9 cellular contexts compared by ENCODE assay signal in the genomic region with DNA sequence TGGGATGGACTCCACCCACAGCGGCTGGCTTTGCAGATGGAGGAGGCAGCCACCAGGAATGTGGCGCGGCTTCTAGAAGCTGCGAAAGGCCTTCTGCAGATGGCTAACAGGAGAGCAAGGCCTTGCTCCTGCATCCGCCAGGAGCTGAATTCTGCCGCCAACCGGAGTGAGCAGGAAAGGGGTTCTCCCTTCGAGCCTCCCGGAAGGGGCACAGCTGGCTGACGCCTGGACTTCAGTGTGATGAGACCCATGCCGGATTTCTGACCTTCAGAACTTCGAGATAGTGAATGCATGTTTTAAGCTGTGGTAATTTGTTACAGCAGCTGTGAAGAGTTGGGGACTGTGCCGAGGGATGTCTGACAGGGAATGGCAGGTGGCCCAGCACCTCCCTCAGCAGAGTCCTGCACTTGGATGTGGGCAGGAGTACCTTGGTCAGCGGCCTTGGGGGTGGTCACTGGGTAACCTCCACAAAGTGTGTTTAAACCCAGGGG. TPM values are rescaled to one million over a fixed set of nuclear protein-coding genes. Genes with fewer than 3 reads are reported as not detected.
DNase-seq lines count a peak whose midpoint lies in the region; ATAC-seq and TF ChIP-seq lines count a peak whose summit lies in the region.
"Had no signal": no experiment of that assay in that cellular context is flagged by ENCODE, and none has a peak within 500 bp of the region (broad histone marks: within the 10 kb centered on the region; RNA-seq: fewer than 3 reads in every experiment).

No MANE protein-coding gene starts in this region.

- H3K36me3 Mint-ChIP-seq in activated naive CD4-positive, alpha-beta T cell treated with anti-CD3 and anti-CD28 coated beads, Interleukin-2, amount 50 U/mL, for 72 hours, result peaks cover 0 to 26% of the 10 kb centered on the region in 2 donors
- H3K36me3 Mint-ChIP-seq in naive B cell, result peaks cover 0 to 12% of the 10 kb centered on the region in 2 donors

- no peak for DNase-seq in activated naive CD4-positive, alpha-beta T cell treated with anti-CD3 and anti-CD28 coated beads, Interleukin-2, amount 50 U/mL, for 72 hours (ENCODE audit: low spot score in 2 of 2)
- DNase-seq in activated naive CD4-positive, alpha-beta T cell treated with anti-CD3 and anti-CD28 coated beads, Interleukin-2, amount 50 U/mL, for 16 hours, result no peak
- DNase-seq in coronary artery (ENCODE audit: low spot score) (no peak), naive B cell (no peak), uterus (no peak), hypothalamus (lab: John Stamatoyannopoulos, UW) (no peak), COR-L47 (lab: John Stamatoyannopoulos, UW) (no peak), T-helper 9 cell (no peak)

- H3K27ac ChIP-seq in coronary artery (peak overlapping the region; percentile 6 to 83), uterus (peak overlapping the region; percentile 37 to 41)
- H3K27ac ChIP-seq: VCaP had no signal

- no peaks in the 10 kb centered on the region for H3K9me3 Mint-ChIP-seq in activated naive CD4-positive, alpha-beta T cell treated with anti-CD3 and anti-CD28 coated beads, Interleukin-2, amount 50 U/mL, for 72 hours
- H3K9me3 Mint-ChIP-seq in naive B cell, result no peaks in the 10 kb centered on the region

- no peaks in the 10 kb centered on the region for H3K36me3 ChIP-seq in uterus

- H3K4me1 ChIP-seq in uterus, result peaks cover 0 to 2% of the 10 kb centered on the region in 2 donors

- no peak for TF ChIP-seq POLR2A in uterus (IDR thresholded peaks at IDR 0.05)

- ATAC-seq in activated naive CD4-positive, alpha-beta T cell treated with anti-CD3 and anti-CD28 coated beads, Interleukin-2, amount 50 U/mL, for 72 hours, result no peak
- ATAC-seq in naive B cell (ENCODE audit: low read depth in 2 of 2), result no peak

- H3K4me1 Mint-ChIP-seq in naive B cell, result peaks cover 68 to 94% (median 88%) of the 10 kb centered on the region in 3 donors

- intact Hi-C loops in uterus (cut with DNase I; ENCODE audit: low total_unique reads), result no loop called here

- peak overlapping the region; percentile 26 to 32 for H3K27ac Mint-ChIP-seq in activated naive CD4-positive, alpha-beta T cell treated with anti-CD3 and anti-CD28 coated beads, Interleukin-2, amount 50 U/mL, for 72 hours
- peak overlapping the region; percentile 99 to 100 (median 100) for H3K27ac Mint-ChIP-seq in naive B cell

- H3K27me3 Mint-ChIP-seq in naive B cell, result no peaks in the 10 kb centered on the region

- no peaks in the 10 kb centered on the region for H3K9me3 ChIP-seq in uterus

- H3K4me3 ChIP-seq in coronary artery (peak overlapping the region; percentile 12), uterus (no peak overlapping the region)

- TF ChIP-seq CTCF in coronary artery (IDR thresholded peaks at IDR 0.05) (no peak), uterus (IDR thresholded peaks at IDR 0.05) (no peak)

- H3K27me3 ChIP-seq in uterus, result no peaks in the 10 kb centered on the region

- peak overlapping the region; percentile 76 to 96 (median 91) for H3K4me3 Mint-ChIP-seq in naive B cell

RNA-seq across cellular contexts. Expression of a gene that starts 7.7 kb away (rescaled TPM):
- total RNA-seq in activated naive CD4-positive, alpha-beta T cell treated with anti-CD3 and anti-CD28 coated beads, Interleukin-2, amount 50 U/mL, for 72 hours, result 10 to 100 TPM; 17.8 to 50.8 TPM
- polyA plus RNA-seq in naive B cell (ENCODE audit: low read depth in 6 of 6), result 10 to 100 TPM; 47.2 to 74.5 (median 62.6) TPM
- total RNA-seq in uterus, result 10 to 100 TPM in 3 of 4 donors, 1 to 10 TPM in 1; 9.2 to 45.3 (median 22.8) TPM

RNA-seq across cellular contexts. Expression of a gene that starts 32.1 kb away (rescaled TPM):
- 10 to 100 TPM; 44.8 to 48.0 TPM for total RNA-seq in activated naive CD4-positive, alpha-beta T cell treated with anti-CD3 and anti-CD28 coated beads, Interleukin-2, amount 50 U/mL, for 72 hours
- 10 to 100 TPM in 5 of 6 donors, 1 to 10 TPM in 1; 7.6 to 31.2 (median 19.2) TPM for polyA plus RNA-seq in naive B cell (ENCODE audit: low read depth in 6 of 6)
- 10 to 100 TPM; 37.4 to 59.9 (median 57.3) TPM for total RNA-seq in uterus
